1 cellular context compared by ENCODE assay signal in genomic region chr2:61176755-61177726, GRCh38.
TF ChIP-seq lines count a peak whose summit lies in the region.

No MANE protein-coding gene starts in this region.

TF ChIP-seq in K562, 482 proteins besides CTCF, POLR2A, EP300 and RAD21 (continued from another document and continues in another):
- TF ChIP-seq PATZ1 (CRISPR knock-in tag; IDR thresholded peaks at IDR 0.05; ENCODE audit: borderline replicate concordance), result no peak
- TF ChIP-seq PURB (CRISPR knock-in tag; IDR thresholded peaks at IDR 0.05; ENCODE audit: low read depth), result no peak
- no peak for TF ChIP-seq ZNF780A (CRISPR knock-in tag; IDR thresholded peaks at IDR 0.05)
- TF ChIP-seq RCOR1 (IDR thresholded peaks at IDR 0.05; ENCODE audit: borderline replicate concordance in 1 of 2, low read depth in 2 of 2, low read length in 2 of 2), result 0 out of 4 replicates have a peak, but pooled peaks of 1 of the 2 experiments have one; percentile 43
- TF ChIP-seq E2F6 (IDR thresholded peaks at IDR 0.05; ENCODE audit: borderline replicate concordance in 1 of 2, extremely low read depth in 1 of 2, insufficient read depth in 1 of 2, insufficient read length in 1 of 2, low read depth in 1 of 2, low read length in 1 of 2, poor library complexity in 1 of 2, severe bottlenecking in 1 of 2), result peak; percentile 85 to 89
- peak; percentile 82 for TF ChIP-seq CTBP1 (IDR thresholded peaks at IDR 0.05; ENCODE audit: borderline replicate concordance)
- no peak for TF ChIP-seq PYGO2 (tag; IDR thresholded peaks at IDR 0.05)
- TF ChIP-seq FIP1L1 (IDR thresholded peaks at IDR 0.05; ENCODE audit: low read depth, low read length, poor library complexity, severe bottlenecking), result no peak
- no peak for TF ChIP-seq ZFPM2 (CRISPR knock-in tag; IDR thresholded peaks at IDR 0.05)
- no peak; a peak in 1 of 4 replicates for TF ChIP-seq CSDE1 (IDR thresholded peaks at IDR 0.05)
- no peak for TF ChIP-seq GTF2A2 (tag; IDR thresholded peaks at IDR 0.05)
- no peak; a peak in 1 of 3 replicates for TF ChIP-seq CBX3 (IDR thresholded peaks at IDR 0.05; ENCODE audit: borderline replicate concordance in 1 of 2, low read length in 2 of 2)
- TF ChIP-seq ETV1 (tag; conservative IDR thresholded peaks at IDR 0.05; ENCODE audit: low read depth), result peak; percentile 64
- TF ChIP-seq ZNF124 (CRISPR knock-in tag; IDR thresholded peaks at IDR 0.05), result no peak
- TF ChIP-seq CBFA2T3 (IDR thresholded peaks at IDR 0.05), result no peak
- TF ChIP-seq PPARD (CRISPR knock-in tag; IDR thresholded peaks at IDR 0.05), result no peak
- peak; percentile 81 for TF ChIP-seq TBP (optimal IDR thresholded peaks at IDR 0.05; ENCODE audit: low read depth, low read length)
- peak; percentile 77 for TF ChIP-seq HMBOX1 (IDR thresholded peaks at IDR 0.05)
- no peak for TF ChIP-seq THRA (IDR thresholded peaks at IDR 0.05)
- no peak for TF ChIP-seq SMAD2 (IDR thresholded peaks at IDR 0.05; ENCODE audit: low read depth, low read length)
- peak; percentile 95 for TF ChIP-seq ZFX (CRISPR knock-in tag; IDR thresholded peaks at IDR 0.05)
- no peak for TF ChIP-seq HEY1 (CRISPR knock-in tag; IDR thresholded peaks at IDR 0.05; ENCODE audit: borderline replicate concordance)
- no peak for TF ChIP-seq RBM22 (IDR thresholded peaks at IDR 0.05; ENCODE audit: low read depth, low read length, poor library complexity, severe bottlenecking)
- TF ChIP-seq ATF7 (IDR thresholded peaks at IDR 0.05), result peak; percentile 87
- no peak for TF ChIP-seq ZNF134 (CRISPR knock-in tag; conservative IDR thresholded peaks at IDR 0.05)
- no peak for TF ChIP-seq HMGXB4 (CRISPR knock-in tag; IDR thresholded peaks at IDR 0.05)
- no peak for TF ChIP-seq IFI16 (CRISPR knock-in tag; IDR thresholded peaks at IDR 0.05)
- TF ChIP-seq ZHX1 (conservative IDR thresholded peaks at IDR 0.05; ENCODE audit: low read length), result no peak
- TF ChIP-seq ZNF217 (CRISPR knock-in tag; IDR thresholded peaks at IDR 0.05), result no peak
- peak; percentile 22; the same call in 1 of the 2 replicates for TF ChIP-seq SMARCC2 (IDR thresholded peaks at IDR 0.05; ENCODE audit: low read depth)
- 0 out of 2 replicates have a peak, but pooled peaks have one; percentile 14 for TF ChIP-seq PKNOX1 (IDR thresholded peaks at IDR 0.05)
- TF ChIP-seq ZNF41 (CRISPR knock-in tag; conservative IDR thresholded peaks at IDR 0.05), result no peak
- TF ChIP-seq ZNF354B (CRISPR knock-in tag; IDR thresholded peaks at IDR 0.05), result no peak
- no peak for TF ChIP-seq ZNF143 (CRISPR knock-in tag; IDR thresholded peaks at IDR 0.05)
- TF ChIP-seq ILF3 (IDR thresholded peaks at IDR 0.05; ENCODE audit: borderline replicate concordance), result no peak; the same call in 1 of the 2 replicates
- TF ChIP-seq SMARCB1 (IDR thresholded peaks at IDR 0.05; ENCODE audit: insufficient read length, low read depth), result no peak
- TF ChIP-seq MXI1 (IDR thresholded peaks at IDR 0.05; ENCODE audit: low read depth, low read length), result no peak
- TF ChIP-seq ESRRB (CRISPR knock-in tag; IDR thresholded peaks at IDR 0.05; ENCODE audit: borderline replicate concordance), result no peak
- TF ChIP-seq MNT (conservative IDR thresholded peaks at IDR 0.05), result peak in 1 of 2 experiments; percentile 71; a peak in 2 of 4 replicates
- no peak for TF ChIP-seq ZNF184 (CRISPR knock-in tag; IDR thresholded peaks at IDR 0.05)
- TF ChIP-seq ID3 (CRISPR knock-in tag; IDR thresholded peaks at IDR 0.05), result no peak
- no peak; the same call in 1 of the 2 replicates for TF ChIP-seq ID3 (tag; IDR thresholded peaks at IDR 0.05)
- TF ChIP-seq ZC3H4 (CRISPR knock-in tag; IDR thresholded peaks at IDR 0.05; ENCODE audit: borderline replicate concordance), result no peak; the same call in 1 of the 2 replicates
- TF ChIP-seq TBL1XR1 (IDR thresholded peaks at IDR 0.05; ENCODE audit: low read length in 2 of 2), result no peak
- TF ChIP-seq NFE2 (IDR thresholded peaks at IDR 0.05; ENCODE audit: low read depth), result no peak
- TF ChIP-seq KLF16 (IDR thresholded peaks at IDR 0.05), result 0 out of 2 replicates have a peak, but pooled peaks have one; percentile 9
- no peak for TF ChIP-seq MLX (CRISPR knock-in tag; conservative IDR thresholded peaks at IDR 0.05)
- peak; percentile 51; the same call in 1 of the 2 replicates for TF ChIP-seq ZBTB12 (CRISPR knock-in tag; IDR thresholded peaks at IDR 0.05)
- no peak for TF ChIP-seq HSF4 (CRISPR knock-in tag; IDR thresholded peaks at IDR 0.05; ENCODE audit: borderline replicate concordance)
- TF ChIP-seq ZBTB7A (IDR thresholded peaks at IDR 0.05; ENCODE audit: borderline replicate concordance, control insufficient read depth, low read depth, low read length), result peak; percentile 14; the same call in 1 of the 2 replicates
- TF ChIP-seq POLR2H (tag; IDR thresholded peaks at IDR 0.05; ENCODE audit: low read depth), result peak; percentile 86
- no peak for TF ChIP-seq WHSC1 (IDR thresholded peaks at IDR 0.05; ENCODE audit: low read length)
- TF ChIP-seq PHTF2 (CRISPR knock-in tag; IDR thresholded peaks at IDR 0.05), result no peak
- no peak for TF ChIP-seq FOXJ2 (tag; IDR thresholded peaks at IDR 0.05)
- TF ChIP-seq KLF6 (CRISPR knock-in tag; IDR thresholded peaks at IDR 0.05; ENCODE audit: borderline replicate concordance), result peak; percentile 83; the same call in 1 of the 2 replicates
- TF ChIP-seq NR2F6 (CRISPR knock-in tag; IDR thresholded peaks at IDR 0.05), result no peak
- TF ChIP-seq HOXB6 (CRISPR knock-in tag; IDR thresholded peaks at IDR 0.05; ENCODE audit: borderline replicate concordance), result no peak
- TF ChIP-seq COPS2 (conservative IDR thresholded peaks at IDR 0.05), result no peak
- no peak; the same call in 1 of the 2 replicates for TF ChIP-seq NR2C2 (CRISPR knock-in tag; IDR thresholded peaks at IDR 0.05)
- TF ChIP-seq NR2C2 (tag; IDR thresholded peaks at IDR 0.05), result peak; percentile 88
- TF ChIP-seq STAT5B (CRISPR knock-in tag; IDR thresholded peaks at IDR 0.05), result no peak
